In the genomic region with DNA sequence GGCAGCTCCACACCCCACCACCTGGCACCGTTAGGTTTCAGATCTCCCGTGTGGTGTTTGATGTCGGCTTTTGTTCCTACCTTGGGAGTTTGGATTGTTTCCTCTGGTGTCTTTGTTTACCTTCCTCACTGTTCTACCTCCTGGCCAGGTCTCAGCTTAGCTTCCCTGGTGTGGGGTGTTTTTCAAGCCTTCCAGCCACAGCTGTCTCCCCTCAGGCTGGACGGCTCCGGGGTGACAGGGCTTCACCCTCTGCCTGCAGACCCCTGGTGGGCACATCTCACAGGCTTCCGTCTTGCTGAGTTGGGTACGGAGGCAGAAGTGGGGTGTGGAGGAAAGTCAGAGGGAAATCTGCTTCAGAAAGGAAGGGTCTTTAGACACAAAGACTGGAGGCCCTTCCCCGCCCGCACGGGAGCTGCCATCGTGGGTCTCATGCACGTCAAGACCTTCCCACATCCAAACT, we compare ENCODE assay signal across 20 cellular contexts. TPM values are rescaled to one million over a fixed set of nuclear protein-coding genes. Genes with fewer than 3 reads are reported as not detected.
A peak's percentile ranks its signal among the peaks of the same experiment; 100 is the strongest.
DNase-seq lines count a peak whose midpoint lies in the region; ATAC-seq and TF ChIP-seq lines count a peak whose summit lies in the region.
"Had no signal": no experiment of that assay in that cellular context is flagged by ENCODE, and none has a peak within 500 bp of the region (broad histone marks: within the 10 kb centered on the region; RNA-seq: fewer than 3 reads in every experiment).

No MANE protein-coding gene starts in this region.

- H3K27ac ChIP-seq in mesendoderm (ENCODE audit: low read depth, low read length) = no peak overlapping the region
- H3K27ac ChIP-seq in suprapubic skin = peak overlapping the region; percentile 27
- H3K27ac ChIP-seq: ascending aorta had no signal

- H2BK5ac ChIP-seq in mesendoderm (ENCODE audit: low read length) = no peak overlapping the region

- in situ Hi-C loops in ACHN (cut with HindIII; ENCODE audit: low pct_ligation_motif_present, low pct_unique_long_range_greater_than_20kb, low sequenced_read_pairs) = no loop called here

- no peaks in the 10 kb centered on the region for H3K4me1 ChIP-seq in mesendoderm (ENCODE audit: control insufficient read depth, low read depth, low read length)
- H3K4me1 ChIP-seq in suprapubic skin = peaks cover 23% of the 10 kb centered on the region

- H2BK120ac ChIP-seq in mesendoderm (ENCODE audit: low read depth, low read length) = no peak overlapping the region

- DNase-seq in activated T-cell treated with anti-CD3 and anti-CD28 coated beads, Interleukin-2, amount 50 U/mL, for 24 hours = peak; percentile 6
- DNase-seq in activated T-cell treated with anti-CD3 and anti-CD28 coated beads, Interleukin-2, amount 50 U/mL, for 4 hours = no peak
- DNase-seq in activated naive CD8-positive, alpha-beta T cell treated with anti-CD3 and anti-CD28 coated beads, Interleukin-2, amount 10 ng/mL, durations not matched to agents 7 days and 5 days = peak; percentile 12
- DNase-seq in mesendoderm (no peak), suprapubic skin (ENCODE audit: low spot score in 2 of 2) (peak; percentile 49 to 63), iPS-NIHi11 (ENCODE audit: low spot score) (no peak), Ammon's horn (ENCODE audit: low spot score) (no peak), ACHN (no peak)
- DNase-seq: activated CD4-positive, CD25-positive, alpha-beta regulatory T cell; CD4-positive, CD25-positive, alpha-beta regulatory T cell; DMS79 treated with DMSO at 0.1 percent for 48 hours; HCEC 1CT; hippocampal formation; left cardiac atrium; SHP77; T-helper 17 cell had no signal

- H3K9ac ChIP-seq in mesendoderm (ENCODE audit: low read length) = no peak overlapping the region

- no peak overlapping the region for H4K8ac ChIP-seq in mesendoderm (ENCODE audit: low read depth, low read length)

- no peaks in the 10 kb centered on the region for H3K79me2 ChIP-seq in mesendoderm (ENCODE audit: control insufficient read depth, insufficient read depth, low read length)

- H3K4me3 Mint-ChIP-seq in activated T-cell treated with anti-CD3 and anti-CD28 coated beads, Interleukin-2, amount 50 U/mL, for 24 hours = no peak overlapping the region
- no peak overlapping the region for H3K4me3 Mint-ChIP-seq in activated T-cell treated with anti-CD3 and anti-CD28 coated beads, Interleukin-2, amount 50 U/mL, for 4 hours
- H3K4me3 Mint-ChIP-seq in activated naive CD8-positive, alpha-beta T cell treated with anti-CD3 and anti-CD28 coated beads, Interleukin-2, amount 10 ng/mL, durations not matched to agents 7 days and 5 days = no peak overlapping the region
- H3K4me3 Mint-ChIP-seq: CD4-positive, CD25-positive, alpha-beta regulatory T cell; T-helper 17 cell; type B pancreatic cell had no signal

- no peak overlapping the region for H3K18ac ChIP-seq in mesendoderm (ENCODE audit: low read length)

- no peak overlapping the region for H3K4ac ChIP-seq in mesendoderm (ENCODE audit: low read depth, low read length)

- no peak overlapping the region for H2AK5ac ChIP-seq in mesendoderm (ENCODE audit: low read length)

- POLR2A ChIA-PET in activated naive CD8-positive, alpha-beta T cell treated with anti-CD3 and anti-CD28 coated beads, Interleukin-2, amount 10 ng/mL, durations not matched to agents 7 days and 5 days (lab: Charles Lee) = no interaction called here

- WGBS in mesendoderm (ENCODE audit: extremely low coverage, insufficient coverage, low lambda C conversion rate) = no CpG with 5 or more reads among the region's 12 CpGs
- WGBS in suprapubic skin = 86% methylated on average over 12 of the region's 12 CpGs

- no peaks in the 10 kb centered on the region for H3K27me3 Mint-ChIP-seq in activated T-cell treated with anti-CD3 and anti-CD28 coated beads, Interleukin-2, amount 50 U/mL, for 24 hours
- peaks cover 12% of the 10 kb centered on the region for H3K27me3 Mint-ChIP-seq in activated T-cell treated with anti-CD3 and anti-CD28 coated beads, Interleukin-2, amount 50 U/mL, for 4 hours (ENCODE audit: low read depth)
- peaks cover 9% of the 10 kb centered on the region for H3K27me3 Mint-ChIP-seq in activated naive CD8-positive, alpha-beta T cell treated with anti-CD3 and anti-CD28 coated beads, Interleukin-2, amount 10 ng/mL, durations not matched to agents 7 days and 5 days
- H3K27me3 Mint-ChIP-seq: type B pancreatic cell had no signal

- no peak overlapping the region for H3K23ac ChIP-seq in mesendoderm (ENCODE audit: low read length)

- H3K4me3 ChIP-seq in mesendoderm (ENCODE audit: low read length) (no peak overlapping the region), suprapubic skin (no peak overlapping the region)
- H3K4me3 ChIP-seq: ascending aorta had no signal

- no peak for ATAC-seq in activated T-cell treated with anti-CD3 and anti-CD28 coated beads, Interleukin-2, amount 50 U/mL, for 4 hours
- no peak for ATAC-seq in activated naive CD8-positive, alpha-beta T cell treated with anti-CD3 and anti-CD28 coated beads, Interleukin-2, amount 10 ng/mL, durations not matched to agents 7 days and 5 days (ENCODE audit: low read depth)
- ATAC-seq: T-helper 17 cell had no signal

- no peak overlapping the region for H2BK15ac ChIP-seq in mesendoderm (replicated peaks; ENCODE audit: low read depth)

- TF ChIP-seq POLR2A in suprapubic skin (IDR thresholded peaks at IDR 0.05) = no peak

- TF ChIP-seq EP300 in suprapubic skin (IDR thresholded peaks at IDR 0.05) = no peak

- H4K5ac ChIP-seq in mesendoderm (ENCODE audit: low read length) = no peak overlapping the region

- peak overlapping the region; percentile 42 for H3K56ac ChIP-seq in mesendoderm (ENCODE audit: low read length)

- H3K9me3 Mint-ChIP-seq in activated T-cell treated with anti-CD3 and anti-CD28 coated beads, Interleukin-2, amount 50 U/mL, for 24 hours = no peaks in the 10 kb centered on the region
- H3K9me3 Mint-ChIP-seq in activated T-cell treated with anti-CD3 and anti-CD28 coated beads, Interleukin-2, amount 50 U/mL, for 4 hours = no peaks in the 10 kb centered on the region
- no peaks in the 10 kb centered on the region for H3K9me3 Mint-ChIP-seq in activated naive CD8-positive, alpha-beta T cell treated with anti-CD3 and anti-CD28 coated beads, Interleukin-2, amount 10 ng/mL, durations not matched to agents 7 days and 5 days
- H3K9me3 Mint-ChIP-seq: CD4-positive, CD25-positive, alpha-beta regulatory T cell; type B pancreatic cell had no signal

- no peaks in the 10 kb centered on the region for H3K36me3 Mint-ChIP-seq in activated T-cell treated with anti-CD3 and anti-CD28 coated beads, Interleukin-2, amount 50 U/mL, for 24 hours (ENCODE audit: low read depth)
- H3K36me3 Mint-ChIP-seq in activated T-cell treated with anti-CD3 and anti-CD28 coated beads, Interleukin-2, amount 50 U/mL, for 4 hours (ENCODE audit: insufficient read depth) = no peaks in the 10 kb centered on the region
- H3K36me3 Mint-ChIP-seq in activated naive CD8-positive, alpha-beta T cell treated with anti-CD3 and anti-CD28 coated beads, Interleukin-2, amount 10 ng/mL, durations not matched to agents 7 days and 5 days = no peaks in the 10 kb centered on the region
- H3K36me3 Mint-ChIP-seq: CD4-positive, CD25-positive, alpha-beta regulatory T cell had no signal

- no peaks in the 10 kb centered on the region for H3K9me3 ChIP-seq in suprapubic skin
- H3K9me3 ChIP-seq: ascending aorta had no signal

- no peak overlapping the region for H3K4me2 ChIP-seq in mesendoderm (ENCODE audit: low read length)

- H3K36me3 ChIP-seq in mesendoderm (ENCODE audit: control insufficient read depth, insufficient read depth, low read length) (no peaks in the 10 kb centered on the region), suprapubic skin (peaks cover 59% of the 10 kb centered on the region)

- no peak for TF ChIP-seq CTCF in suprapubic skin (IDR thresholded peaks at IDR 0.05)

- H3K27me3 ChIP-seq in mesendoderm (ENCODE audit: insufficient read depth, low read length, poor library complexity) (no peaks in the 10 kb centered on the region), suprapubic skin (no peaks in the 10 kb centered on the region)
- H3K27me3 ChIP-seq: ascending aorta had no signal

- H3K27ac Mint-ChIP-seq in activated T-cell treated with anti-CD3 and anti-CD28 coated beads, Interleukin-2, amount 50 U/mL, for 24 hours = no peak overlapping the region
- H3K27ac Mint-ChIP-seq in activated naive CD8-positive, alpha-beta T cell treated with anti-CD3 and anti-CD28 coated beads, Interleukin-2, amount 10 ng/mL, durations not matched to agents 7 days and 5 days = no peak overlapping the region
- H3K27ac Mint-ChIP-seq: CD4-positive, CD25-positive, alpha-beta regulatory T cell; T-helper 17 cell; type B pancreatic cell had no signal

- no peaks in the 10 kb centered on the region for H3K4me1 Mint-ChIP-seq in activated T-cell treated with anti-CD3 and anti-CD28 coated beads, Interleukin-2, amount 50 U/mL, for 24 hours (ENCODE audit: low read depth)
- no peaks in the 10 kb centered on the region for H3K4me1 Mint-ChIP-seq in activated T-cell treated with anti-CD3 and anti-CD28 coated beads, Interleukin-2, amount 50 U/mL, for 4 hours (ENCODE audit: low read depth)
- H3K4me1 Mint-ChIP-seq in activated naive CD8-positive, alpha-beta T cell treated with anti-CD3 and anti-CD28 coated beads, Interleukin-2, amount 10 ng/mL, durations not matched to agents 7 days and 5 days = peaks cover 3% of the 10 kb centered on the region
- H3K4me1 Mint-ChIP-seq: CD4-positive, CD25-positive, alpha-beta regulatory T cell; T-helper 17 cell had no signal

- H3K79me1 ChIP-seq in mesendoderm (ENCODE audit: low read length) = no peaks in the 10 kb centered on the region

RNA-seq across cellular contexts. Expression of gene EMID1, which starts 59.6 kb away (rescaled TPM):
- total RNA-seq in activated T-cell treated with anti-CD3 and anti-CD28 coated beads, Interleukin-2, amount 50 U/mL, for 4 hours = under 1 TPM in 2 of 3 donors, not detected in 1; 0.20 to 0.22 TPM
- not detected for total RNA-seq in activated naive CD8-positive, alpha-beta T cell treated with anti-CD3 and anti-CD28 coated beads, Interleukin-2, amount 10 ng/mL, durations not matched to agents 7 days and 5 days
- polyA plus RNA-seq in mesendoderm (2013, experiment 1 of 2) = 0.74 TPM
- polyA plus RNA-seq in mesendoderm (2013, experiment 2 of 2) = 0.85 TPM
- total RNA-seq in suprapubic skin = 1 to 10 TPM; 1.6 to 7.4 (median 2.9) TPM
- total RNA-seq: activated CD8-positive, alpha-beta memory T cell treated with anti-CD3 and anti-CD28 coated beads for 36 hours; HT1080; T-helper 17 cell had no signal

Comparison
In these comparisons a context has a peak if more than half of its experiments do, and no peak if none do; other contexts are left out.
1. DNase-seq: peak in activated T-cell treated with anti-CD3 and anti-CD28 coated beads, Interleukin-2, amount 50 U/mL, for 24 hours (single experiment), activated naive CD8-positive, alpha-beta T cell treated with anti-CD3 and anti-CD28 coated beads, Interleukin-2, amount 10 ng/mL, durations not matched to agents 7 days and 5 days (single experiment) and suprapubic skin (2 of 2); none in activated T-cell treated with anti-CD3 and anti-CD28 coated beads, Interleukin-2, amount 50 U/mL, for 4 hours (single experiment), mesendoderm (single experiment), iPS-NIHi11 (single experiment), Ammon's horn (single experiment) and ACHN (single experiment).